In the genomic region with DNA sequence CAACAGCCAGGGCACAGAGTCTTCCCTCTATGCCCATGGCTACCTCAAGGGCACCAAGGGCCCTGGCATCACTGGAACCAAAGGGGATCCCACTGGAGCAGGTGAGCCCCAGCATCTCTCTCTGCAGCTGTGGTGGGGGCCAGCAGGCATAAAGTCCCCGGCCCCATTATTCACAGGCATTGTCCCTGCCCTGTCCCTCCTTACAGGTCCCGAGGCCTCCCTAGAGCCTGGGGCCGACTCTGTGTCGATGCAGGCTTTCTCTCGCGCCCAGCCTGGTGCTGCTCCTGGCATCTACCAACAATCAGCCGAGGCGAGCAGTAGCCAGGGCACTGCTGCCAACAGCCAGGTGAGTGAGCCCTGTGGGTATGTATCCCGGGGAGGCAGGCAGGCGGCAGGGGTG, we compare ENCODE assay signal across 19 cellular contexts. TPM values are rescaled to one million over a fixed set of nuclear protein-coding genes. Genes with fewer than 3 reads are reported as not detected.
DNase-seq lines count a peak whose midpoint lies in the region; ATAC-seq, FAIRE-seq and TF ChIP-seq lines count a peak whose summit lies in the region.
"Had no signal": no experiment of that assay in that cellular context is flagged by ENCODE, and none has a peak within 500 bp of the region (broad histone marks: within the 10 kb centered on the region; RNA-seq: fewer than 3 reads in every experiment).

No MANE protein-coding gene starts in this region.

- FAIRE-seq in kidney (lab: Jason Lieb, UNC), result no peak
- FAIRE-seq: GM12891, GM18507 had no signal

- H3K9ac ChIP-seq in kidney (ENCODE audit: low read length in 2 of 2), result no peak overlapping the region

- no peak overlapping the region for H3K27ac ChIP-seq in kidney (ENCODE audit: low read depth in 2 of 2, low read length in 2 of 2)
- no peak overlapping the region for H3K27ac ChIP-seq in spleen

- H3K36me3 Mint-ChIP-seq in natural killer cell treated with Interleukin-12 subunit alpha and Interleukin-12 subunit beta and Interleukin-15 and Interleukin-18, amount 100 ng/mL, for 72 hours, result peaks cover 10% of the 10 kb centered on the region
- H3K36me3 Mint-ChIP-seq in natural killer cell (no peaks in the 10 kb centered on the region), HFFc6 (ENCODE audit: low read depth) (peaks cover 10% of the 10 kb centered on the region)

- H3K4me3 ChIP-seq in kidney (ENCODE audit: low read length in 2 of 2) (no peak overlapping the region), spleen (no peak overlapping the region)
- H3K4me3 ChIP-seq: GM23338 had no signal

- peak; percentile 37 for DNase-seq in natural killer cell treated with Interleukin-12 subunit alpha and Interleukin-12 subunit beta and Interleukin-15 and Interleukin-18, amount 100 ng/mL, for 72 hours (ENCODE audit: low spot score)
- no peak for DNase-seq in natural killer cell
- DNase-seq in kidney, result peak; percentile 62
- DNase-seq in spleen, result peak; percentile 51
- no peak for DNase-seq in HUDEP-2 (lab: John Stamatoyannopoulos, UW; ENCODE audit: unreplicated experiment in 76 of 76)
- no peak for DNase-seq in HFFc6
- no peak for DNase-seq in activated gamma-delta T cell treated with Interleukin-2 at 50 U/mL for 16 hours
- DNase-seq: C1 segment of cervical spinal cord; Calu3; CD4-positive, alpha-beta memory T cell; COR-L47; DMS53; DMS79 treated with DMSO at 0.1 percent for 48 hours; GF-D8; H9 had no signal

- ATAC-seq in natural killer cell treated with Interleukin-12 subunit alpha and Interleukin-12 subunit beta and Interleukin-15 and Interleukin-18, amount 100 ng/mL, for 72 hours, result no peak
- no peak for ATAC-seq in natural killer cell
- ATAC-seq: GM23338, HCT116 had no signal

- no peaks in the 10 kb centered on the region for H3K4me1 ChIP-seq in kidney (ENCODE audit: control insufficient read depth in 1 of 2, insufficient read depth in 1 of 2, low read depth in 1 of 2, low read length in 2 of 2)
- no peaks in the 10 kb centered on the region for H3K4me1 ChIP-seq in spleen

- H3K27me3 Mint-ChIP-seq in natural killer cell treated with Interleukin-12 subunit alpha and Interleukin-12 subunit beta and Interleukin-15 and Interleukin-18, amount 100 ng/mL, for 72 hours, result peaks cover 0 to 15% of the 10 kb centered on the region in 2 donors
- H3K27me3 Mint-ChIP-seq in natural killer cell (ENCODE audit: low read depth in 2 of 2) (no peaks in the 10 kb centered on the region), HFFc6 (ENCODE audit: insufficient read depth) (peaks cover 4% of the 10 kb centered on the region)
- H3K27me3 Mint-ChIP-seq: CD4-positive, alpha-beta memory T cell had no signal

- H3K36me3 ChIP-seq in kidney (ENCODE audit: control insufficient read depth in 1 of 2, insufficient read depth in 2 of 2, low read length in 2 of 2), result peaks cover 3 to 7% of the 10 kb centered on the region in 2 donors
- H3K36me3 ChIP-seq in spleen, result peaks cover 0 to 100% (median 79%) of the 10 kb centered on the region in 6 donors

- no peaks in the 10 kb centered on the region for H3K9me3 Mint-ChIP-seq in natural killer cell treated with Interleukin-12 subunit alpha and Interleukin-12 subunit beta and Interleukin-15 and Interleukin-18, amount 100 ng/mL, for 72 hours
- H3K9me3 Mint-ChIP-seq in natural killer cell (no peaks in the 10 kb centered on the region), HFFc6 (no peaks in the 10 kb centered on the region)
- H3K9me3 Mint-ChIP-seq: CD4-positive, alpha-beta memory T cell; GM23338 had no signal

- H3K4me1 Mint-ChIP-seq in natural killer cell treated with Interleukin-12 subunit alpha and Interleukin-12 subunit beta and Interleukin-15 and Interleukin-18, amount 100 ng/mL, for 72 hours (ENCODE audit: low read depth in 2 of 2), result peaks cover 0 to 7% of the 10 kb centered on the region in 2 donors
- H3K4me1 Mint-ChIP-seq in natural killer cell, result no peaks in the 10 kb centered on the region
- peaks cover 13% of the 10 kb centered on the region for H3K4me1 Mint-ChIP-seq in HFFc6 (ENCODE audit: low read depth)
- H3K4me1 Mint-ChIP-seq: CD4-positive, alpha-beta memory T cell; GM23338; H9 had no signal

- H3K9me3 ChIP-seq in kidney (ENCODE audit: control insufficient read depth in 1 of 2, low read length in 2 of 2) (no peaks in the 10 kb centered on the region), spleen (no peaks in the 10 kb centered on the region)

- no peak overlapping the region for H3K27ac Mint-ChIP-seq in natural killer cell treated with Interleukin-12 subunit alpha and Interleukin-12 subunit beta and Interleukin-15 and Interleukin-18, amount 100 ng/mL, for 72 hours
- H3K27ac Mint-ChIP-seq in natural killer cell, result no peak overlapping the region
- H3K27ac Mint-ChIP-seq in HFFc6, result no peak overlapping the region
- H3K27ac Mint-ChIP-seq: GM23338, H9 had no signal

- H3K27me3 ChIP-seq in spleen (replicated peaks in 1 of 7), result peaks cover 0 to 12% (median 0%) of the 10 kb centered on the region in 7 donors

- TF ChIP-seq POLR2A in spleen (IDR thresholded peaks at IDR 0.05), result no peak

- intact Hi-C loops in natural killer cell (cut with micrococcal nuclease) (no loop called here), kidney (cut with DNase I) (no loop called here), spleen (cut with DNase I; ENCODE audit: low total_unique reads) (no loop called here)

- WGBS in spleen, 5 donors, result 88 to 100% (median 97%) methylated on average over 1 to 10 of the region's 10 CpGs; no CpG with 5 or more reads in 1 of the 5 donors

- H3K4me3 Mint-ChIP-seq in natural killer cell treated with Interleukin-12 subunit alpha and Interleukin-12 subunit beta and Interleukin-15 and Interleukin-18, amount 100 ng/mL, for 72 hours, result no peak overlapping the region
- H3K4me3 Mint-ChIP-seq in natural killer cell, result no peak overlapping the region
- H3K4me3 Mint-ChIP-seq in HFFc6, result no peak overlapping the region
- H3K4me3 Mint-ChIP-seq: CD4-positive, alpha-beta memory T cell; GM23338; H9 had no signal

- TF ChIP-seq CTCF in natural killer cell (IDR thresholded peaks at IDR 0.05) (no peak), kidney (IDR thresholded peaks at IDR 0.05; ENCODE audit: borderline replicate concordance, extremely low read depth, insufficient read depth) (no peak), spleen (IDR thresholded peaks at IDR 0.05 in 8 of 11, conservative IDR thresholded peaks at IDR 0.05 in 3 of 11) (no peak), HFFc6 (IDR thresholded peaks at IDR 0.05) (no peak)

RNA-seq across cellular contexts. Expression of a gene that starts 12.3 kb away (rescaled TPM):
- 100 to 1,000 TPM; 227 to 243 TPM for total RNA-seq in natural killer cell treated with Interleukin-12 subunit alpha and Interleukin-12 subunit beta and Interleukin-15 and Interleukin-18, amount 100 ng/mL, for 72 hours
- total RNA-seq in natural killer cell (100 to 1,000 TPM; 118 to 168 (median 120) TPM), kidney (218 TPM), spleen (100 to 1,000 TPM; 172 to 207 (median 194) TPM)
- polyA plus RNA-seq in kidney (ENCODE audit: insufficient read depth, low read depth, low replicate concordance) (155 TPM), spleen (10 to 100 TPM; 57.7 to 92.8 (median 88.9) TPM)
- 100 to 1,000 TPM; 268 to 291 (median 282) TPM for total RNA-seq in HFFc6 (2021; fragmentation: NEBNext Ultra II Directional; extraction: Animal tissue kit (Norgen Biotek cat#: 25700))

RNA-seq across cellular contexts. Expression of a gene that starts 36.3 kb away (rescaled TPM):
- 10 to 100 TPM; 59.6 to 62.2 TPM for total RNA-seq in natural killer cell treated with Interleukin-12 subunit alpha and Interleukin-12 subunit beta and Interleukin-15 and Interleukin-18, amount 100 ng/mL, for 72 hours
- total RNA-seq in natural killer cell, result 10 to 100 TPM; 37.5 to 43.7 (median 39.4) TPM
- 31.7 TPM for total RNA-seq in kidney
- polyA plus RNA-seq in kidney (ENCODE audit: insufficient read depth, low read depth, low replicate concordance), result 27.5 TPM
- total RNA-seq in spleen, result 10 to 100 TPM; 24.5 to 38.4 (median 30.9) TPM
- 10 to 100 TPM; 21.6 to 34.7 (median 27.7) TPM for polyA plus RNA-seq in spleen
- total RNA-seq in HFFc6 (2021; fragmentation: NEBNext Ultra II Directional; extraction: Animal tissue kit (Norgen Biotek cat#: 25700)), result 10 to 100 TPM; 38.8 to 44.3 (median 41.7) TPM

RNA-seq across cellular contexts. Expression of a gene that starts 36.8 kb away (rescaled TPM):
- total RNA-seq in natural killer cell treated with Interleukin-12 subunit alpha and Interleukin-12 subunit beta and Interleukin-15 and Interleukin-18, amount 100 ng/mL, for 72 hours, result 10 to 100 TPM; 50.8 to 75.4 TPM
- total RNA-seq in natural killer cell (10 to 100 TPM; 38.2 to 43.3 (median 42.3) TPM), kidney (70.7 TPM), spleen (10 to 100 TPM; 42.7 to 68.1 (median 51.8) TPM)
- polyA plus RNA-seq in kidney (ENCODE audit: insufficient read depth, low read depth, low replicate concordance) (215 TPM), spleen (10 to 100 TPM; 52.6 to 88.7 (median 77.5) TPM)
- total RNA-seq in HFFc6 (2021; fragmentation: NEBNext Ultra II Directional; extraction: Animal tissue kit (Norgen Biotek cat#: 25700)), result 10 to 100 TPM; 80.0 to 88.8 (median 84.4) TPM

RNA-seq across cellular contexts. Expression of a gene that starts 37.2 kb away (rescaled TPM):
- 10 to 100 TPM; 62.2 to 63.7 TPM for total RNA-seq in natural killer cell treated with Interleukin-12 subunit alpha and Interleukin-12 subunit beta and Interleukin-15 and Interleukin-18, amount 100 ng/mL, for 72 hours
- total RNA-seq in natural killer cell (100 to 1,000 TPM; 112 to 140 (median 126) TPM), kidney (96.1 TPM), spleen (10 to 100 TPM; 51.7 to 75.3 (median 60.0) TPM)
- polyA plus RNA-seq in kidney (ENCODE audit: insufficient read depth, low read depth, low replicate concordance) (89.1 TPM), spleen (10 to 100 TPM; 18.4 to 37.9 (median 28.8) TPM)
- total RNA-seq in HFFc6 (2021; fragmentation: NEBNext Ultra II Directional; extraction: Animal tissue kit (Norgen Biotek cat#: 25700)), result 100 to 1,000 TPM; 106 to 128 (median 114) TPM

RNA-seq across cellular contexts. Expression of a gene that starts 51.5 kb away (rescaled TPM):
- 10 to 100 TPM; 45.7 to 49.2 TPM for total RNA-seq in natural killer cell treated with Interleukin-12 subunit alpha and Interleukin-12 subunit beta and Interleukin-15 and Interleukin-18, amount 100 ng/mL, for 72 hours
- total RNA-seq in natural killer cell, result 100 to 1,000 TPM; 107 to 131 (median 108) TPM
- total RNA-seq in kidney, result 91.6 TPM
- polyA plus RNA-seq in kidney (ENCODE audit: insufficient read depth, low read depth, low replicate concordance), result 30.9 TPM
- 10 to 100 TPM; 46.2 to 91.5 (median 70.9) TPM for total RNA-seq in spleen
- polyA plus RNA-seq in spleen, result 10 to 100 TPM; 19.9 to 35.2 (median 31.5) TPM
- 10 to 100 TPM; 55.2 to 68.7 (median 62.8) TPM for total RNA-seq in HFFc6 (2021; fragmentation: NEBNext Ultra II Directional; extraction: Animal tissue kit (Norgen Biotek cat#: 25700))

Comparison
In these comparisons a context has a peak if more than half of its experiments do, and no peak if none do; other contexts are left out.
1. DNase-seq: peak in natural killer cell treated with Interleukin-12 subunit alpha and Interleukin-12 subunit beta and Interleukin-15 and Interleukin-18, amount 100 ng/mL, for 72 hours (single experiment), kidney (single experiment) and spleen (single experiment); none in natural killer cell (single experiment), HUDEP-2 (0 of 76), HFFc6 (single experiment) and activated gamma-delta T cell treated with Interleukin-2 at 50 U/mL for 16 hours (single experiment).